ENCODE assay signal across 8 cellular contexts in the genomic region with DNA sequence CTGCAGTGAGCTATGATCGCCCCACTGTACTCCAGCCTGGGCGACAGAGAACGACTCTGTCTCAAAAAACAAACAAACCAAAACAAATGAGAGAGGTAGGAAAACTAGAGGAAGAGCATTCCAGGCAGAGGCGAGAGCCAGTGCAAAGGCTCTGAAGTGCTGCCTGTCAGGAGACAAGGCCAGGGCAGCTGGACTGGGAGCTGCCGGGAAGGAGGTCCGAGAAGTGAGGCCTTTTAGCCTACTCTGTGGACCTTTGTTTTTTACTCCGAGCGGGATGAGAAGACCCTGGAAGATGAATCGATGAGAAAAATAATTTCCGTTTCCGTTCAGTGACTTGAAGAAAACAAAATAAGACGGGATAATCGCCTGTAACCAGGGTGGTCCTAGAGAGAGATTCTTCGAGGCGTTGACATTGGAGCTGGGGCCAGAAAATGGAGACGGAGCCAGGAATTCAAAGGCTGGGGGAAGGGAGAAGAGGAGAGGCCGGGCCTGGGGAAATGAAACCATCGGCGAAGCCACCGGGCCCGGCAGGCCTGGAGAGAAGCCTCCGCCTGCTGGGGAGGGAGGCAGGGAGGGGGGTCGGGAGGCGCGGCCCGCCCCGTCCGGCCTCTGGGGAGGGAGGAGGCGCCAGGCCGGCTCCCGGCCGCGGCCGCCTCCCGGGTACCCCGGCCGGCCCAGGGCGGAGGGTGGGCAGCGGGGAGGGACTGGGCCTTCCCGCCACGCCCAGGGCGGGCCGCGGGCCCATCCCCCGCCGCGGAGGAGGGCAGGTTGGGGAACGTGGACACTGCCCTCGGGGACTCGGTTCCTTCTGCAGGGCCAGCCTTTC. TPM values are rescaled to one million over a fixed set of nuclear protein-coding genes. Genes with fewer than 3 reads are reported as not detected.
DNase-seq lines count a peak whose midpoint lies in the region; ATAC-seq and TF ChIP-seq lines count a peak whose summit lies in the region.

No MANE protein-coding gene starts in this region.

- H3K4me1 Mint-ChIP-seq in activated naive CD8-positive, alpha-beta T cell treated with anti-CD3 and anti-CD28 coated beads, Interleukin-2, amount 50 U/mL, for 24 hours: peaks cover 19% of the 10 kb centered on the region

- no peaks in the 10 kb centered on the region for H3K27me3 Mint-ChIP-seq in activated naive CD8-positive, alpha-beta T cell treated with anti-CD3 and anti-CD28 coated beads, Interleukin-2, amount 50 U/mL, for 24 hours

- H3K4me3 Mint-ChIP-seq in activated naive CD8-positive, alpha-beta T cell treated with anti-CD3 and anti-CD28 coated beads, Interleukin-2, amount 50 U/mL, for 24 hours: peak overlapping the region; percentile 83

- peak; percentile 87 for ATAC-seq in activated naive CD8-positive, alpha-beta T cell treated with anti-CD3 and anti-CD28 coated beads, Interleukin-2, amount 50 U/mL, for 24 hours

- DNase-seq in Ammon's horn (ENCODE audit: low spot score) (peak; percentile 89), GM19238 (ENCODE audit: insufficient read length, low spot score) (peak; percentile 86), LoVo (ENCODE audit: low spot score) (peak; percentile 75), SK-N-DZ (ENCODE audit: low spot score) (peak; percentile 81), head of caudate nucleus (peak; percentile 56 to 92 (median 82)), occipital lobe (lab: John Stamatoyannopoulos, UW) (peak; percentile 66), uterus (peak; percentile 90 to 92)
- DNase-seq in activated naive CD8-positive, alpha-beta T cell treated with anti-CD3 and anti-CD28 coated beads, Interleukin-2, amount 50 U/mL, for 24 hours: peak; percentile 57

- no peaks in the 10 kb centered on the region for H3K9me3 ChIP-seq in uterus

- no peaks in the 10 kb centered on the region for H3K36me3 Mint-ChIP-seq in activated naive CD8-positive, alpha-beta T cell treated with anti-CD3 and anti-CD28 coated beads, Interleukin-2, amount 50 U/mL, for 24 hours (ENCODE audit: low read depth)

- peak overlapping the region; percentile 96 for H3K27ac Mint-ChIP-seq in activated naive CD8-positive, alpha-beta T cell treated with anti-CD3 and anti-CD28 coated beads, Interleukin-2, amount 50 U/mL, for 24 hours

- H3K4me1 ChIP-seq in uterus: peaks cover 0 to 3% of the 10 kb centered on the region in 2 donors

- H3K9me3 Mint-ChIP-seq in activated naive CD8-positive, alpha-beta T cell treated with anti-CD3 and anti-CD28 coated beads, Interleukin-2, amount 50 U/mL, for 24 hours: no peaks in the 10 kb centered on the region

- no peaks in the 10 kb centered on the region for H3K27me3 ChIP-seq in uterus

- no peaks in the 10 kb centered on the region for H3K36me3 ChIP-seq in uterus

- H3K4me3 ChIP-seq in uterus: peak overlapping the region; percentile 38 to 46

- intact Hi-C loops in head of caudate nucleus (cut with DNase I) (no loop called here), uterus (cut with DNase I; ENCODE audit: low total_unique reads) (no loop called here)

- no peak for TF ChIP-seq CTCF in uterus (IDR thresholded peaks at IDR 0.05)

- peak; percentile 45 to 68 for TF ChIP-seq POLR2A in uterus (IDR thresholded peaks at IDR 0.05)

- peak overlapping the region; percentile 92 to 99 for H3K27ac ChIP-seq in uterus

RNA-seq across cellular contexts. Expression of a gene that starts 7.8 kb away (rescaled TPM):
- 1.9 and 2.7 TPM in 2 replicates for polyA plus RNA-seq in SK-N-DZ (2014; cell fraction: cytosol; rRNA removed)
- polyA plus RNA-seq in SK-N-DZ (2014; cell fraction: nucleus; rRNA removed): 1.9 TPM in 2 replicates
- total RNA-seq in occipital lobe: 2.8 TPM
- 10 to 100 TPM in 3 of 4 donors, 1 to 10 TPM in 1; 3.1 to 18.4 (median 15.8) TPM for total RNA-seq in uterus

RNA-seq across cellular contexts. Expression of a gene that starts 10.5 kb away (rescaled TPM):
- polyA plus RNA-seq in SK-N-DZ (2014; cell fraction: cytosol; rRNA removed): 8.1 and 11.7 TPM in 2 replicates
- polyA plus RNA-seq in SK-N-DZ (2014; cell fraction: nucleus; rRNA removed): 6.2 and 7.0 TPM in 2 replicates
- total RNA-seq in occipital lobe: 9.8 TPM
- 10 to 100 TPM in 3 of 4 donors, 1 to 10 TPM in 1; 1.0 to 81.5 (median 44.7) TPM for total RNA-seq in uterus

RNA-seq across cellular contexts. Expression of a gene that starts 20.4 kb away (rescaled TPM):
- 0.74 and 1.4 TPM in 2 replicates for polyA plus RNA-seq in SK-N-DZ (2014; cell fraction: cytosol; rRNA removed)
- 0.31 and 0.55 TPM in 2 replicates for polyA plus RNA-seq in SK-N-DZ (2014; cell fraction: nucleus; rRNA removed)
- total RNA-seq in occipital lobe (2.5 TPM), uterus (1 to 10 TPM; 3.3 to 7.5 (median 4.8) TPM)

RNA-seq across cellular contexts. Expression of a gene that starts 31.9 kb away (rescaled TPM):
- polyA plus RNA-seq in SK-N-DZ (2014; cell fraction: cytosol; rRNA removed): 3.9 and 5.3 TPM in 2 replicates
- 0.85 and 1.4 TPM in 2 replicates for polyA plus RNA-seq in SK-N-DZ (2014; cell fraction: nucleus; rRNA removed)
- total RNA-seq in occipital lobe (16.5 TPM), uterus (100 to 1,000 TPM in 2 of 4 donors, 10 to 100 TPM in 2; 51.5 to 206 (median 115) TPM)

RNA-seq across cellular contexts. Expression of a gene that starts 33.2 kb away (rescaled TPM):
- 10.5 and 15.3 TPM in 2 replicates for polyA plus RNA-seq in SK-N-DZ (2014; cell fraction: cytosol; rRNA removed)
- polyA plus RNA-seq in SK-N-DZ (2014; cell fraction: nucleus; rRNA removed): 13.2 and 13.6 TPM in 2 replicates
- total RNA-seq in occipital lobe: 27.5 TPM
- total RNA-seq in uterus: 1 to 10 TPM in 3 of 4 donors, not detected in 1; 3.1 to 7.0 (median 5.3) TPM

Comparison
In these comparisons a context has a peak if more than half of its experiments do, and no peak if none do; other contexts are left out.
1. Peak in every context shown above with its lines: DNase-seq, ATAC-seq, H3K4me3 ChIP-seq and H3K27ac ChIP-seq.